ENCODE assay signal across 1 cellular context in the genomic region with DNA sequence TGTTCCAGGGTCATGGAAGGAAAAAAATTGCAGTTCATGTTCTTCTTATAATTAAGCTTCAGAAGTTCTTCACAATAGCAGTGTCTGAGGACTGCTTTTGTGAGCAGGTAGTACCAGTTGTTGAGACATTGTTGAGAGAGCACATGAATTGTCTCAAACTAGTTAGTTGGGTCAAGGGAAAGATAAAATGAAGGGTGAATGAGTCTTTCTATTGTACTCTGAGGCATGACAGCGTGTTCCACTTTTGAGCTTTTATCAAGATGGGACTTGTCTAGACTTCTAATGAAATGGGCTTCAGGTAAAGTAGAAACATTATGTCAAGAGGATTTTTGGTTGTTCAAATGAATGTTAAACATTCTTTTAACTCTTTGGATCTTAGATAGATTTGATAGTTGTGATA.
TF ChIP-seq lines count a peak whose summit lies in the region.

No MANE protein-coding gene starts in this region.

TF ChIP-seq in SK-N-SH treated with all-trans-retinoic acid at 6 μM for 48 hours, 23 proteins besides CTCF, POLR2A, EP300 and RAD21 (continued from another document):
- TF ChIP-seq ARNTL (CRISPR knock-in tag; IDR thresholded peaks at IDR 0.05; ENCODE audit: borderline replicate concordance, low read depth) (no peak), POU6F1 (CRISPR knock-in tag; IDR thresholded peaks at IDR 0.05; ENCODE audit: borderline replicate concordance, low read depth) (no peak), ISL1 (CRISPR knock-in tag; IDR thresholded peaks at IDR 0.05) (no peak), ZFP30 (CRISPR knock-in tag; IDR thresholded peaks at IDR 0.05) (no peak), GLIS3 (CRISPR knock-in tag; IDR thresholded peaks at IDR 0.05) (no peak), ZNF8 (CRISPR knock-in tag; IDR thresholded peaks at IDR 0.05) (no peak), PATZ1 (CRISPR knock-in tag; IDR thresholded peaks at IDR 0.05; ENCODE audit: borderline replicate concordance) (no peak), CSDC2 (CRISPR knock-in tag; IDR thresholded peaks at IDR 0.05) (no peak), OSR1 (CRISPR knock-in tag; IDR thresholded peaks at IDR 0.05) (no peak), TOX (CRISPR knock-in tag; IDR thresholded peaks at IDR 0.05; ENCODE audit: borderline replicate concordance) (no peak), CSRNP3 (CRISPR knock-in tag; IDR thresholded peaks at IDR 0.05) (no peak), BACH2 (CRISPR knock-in tag; IDR thresholded peaks at IDR 0.05; ENCODE audit: borderline replicate concordance) (no peak), TSHZ2 (CRISPR knock-in tag; IDR thresholded peaks at IDR 0.05) (no peak), TCF4 (CRISPR knock-in tag; IDR thresholded peaks at IDR 0.05; ENCODE audit: borderline replicate concordance) (no peak), PPARA (CRISPR knock-in tag; IDR thresholded peaks at IDR 0.05; ENCODE audit: borderline replicate concordance) (no peak), ZFP3 (CRISPR knock-in tag; IDR thresholded peaks at IDR 0.05) (no peak)
